In the genomic region with DNA sequence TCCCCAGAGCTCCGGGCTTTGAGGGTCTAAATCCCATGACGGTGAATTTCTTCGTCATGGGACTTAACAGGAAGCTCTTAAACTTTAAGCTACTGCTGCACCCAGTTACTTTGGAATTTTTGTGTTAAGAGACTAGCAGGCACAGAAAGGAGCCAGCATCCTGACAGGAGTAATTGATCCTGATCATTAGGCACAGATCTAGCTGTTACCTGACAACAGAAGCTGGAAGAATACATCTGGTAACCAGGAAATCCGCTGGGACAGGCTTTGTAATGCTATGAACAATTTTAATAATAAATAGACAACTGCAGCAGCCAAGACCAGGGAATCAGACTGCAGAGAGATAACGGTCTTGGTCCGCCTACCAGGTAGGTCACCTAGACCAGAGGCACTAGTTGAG, we compare ENCODE assay signal across 34 cellular contexts.
"Had no signal": no experiment of that assay in that cellular context is flagged by ENCODE, and none has a peak within 500 bp of the region (broad histone marks: within the 10 kb centered on the region; RNA-seq: fewer than 3 reads in every experiment).

No MANE protein-coding gene starts in this region.

- H3K27ac ChIP-seq: KMS-11 had no signal

- H3K27me3 ChIP-seq: MG63 had no signal

- DNase-seq: Karpas-422, Kasumi-1, MG63, MM.1S, MV-4-11, NCI-H1048, NCI-H1092, NCI-H1092 treated with DMSO at 0.1 percent for 48 hours, NCI-H1105, NCI-H1105 treated with DMSO at 0.1 percent for 48 hours, NCI-H1417, NCI-H1417 treated with DMSO at 0.1 percent for 48 hours, NCI-H1436, NCI-H1436 treated with DMSO at 0.1 percent for 48 hours, NCI-H146, NCI-H1694, NCI-H1694 treated with DMSO at 0.1 percent for 48 hours, NCI-H187, NCI-H187 treated with DMSO at 0.1 percent for 48 hours, NCI-H1930, NCI-H2029, NCI-H2029 treated with DMSO at 0.1 percent for 48 hours, NCI-H2081, NCI-H2081 treated with DMSO at 0.1 percent for 48 hours, NCI-H2107, NCI-H2171, NCI-H2171 treated with DMSO at 0.1 percent for 48 hours, NCI-H2227 treated with DMSO at 0.1 percent for 48 hours, NCI-H226, NCI-H345, NCI-H446, NCI-H446 treated with DMSO at 0.1 percent for 48 hours, NCI-H510A had no signal

- H3K9ac ChIP-seq: KMS-11 had no signal

- H3K9me3 ChIP-seq: MG63 had no signal

- H3K4me2 ChIP-seq: KMS-11 had no signal

- H3K4me3 ChIP-seq: MG63 had no signal

- H3K36me3 ChIP-seq: MG63 had no signal
